ENCODE assay signal across 12 cellular contexts in genomic region chr14:81176224-81176623, GRCh38. TPM values are rescaled to one million over a fixed set of nuclear protein-coding genes. Genes with fewer than 3 reads are reported as not detected.
DNase-seq lines count a peak whose midpoint lies in the region; ATAC-seq and TF ChIP-seq lines count a peak whose summit lies in the region.
"Had no signal": no experiment of that assay in that cellular context is flagged by ENCODE, and none has a peak within 500 bp of the region (broad histone marks: within the 10 kb centered on the region; RNA-seq: fewer than 3 reads in every experiment).

No MANE protein-coding gene starts in this region.

- 93 to 95% methylated on average over 2 of the region's 2 CpGs for WGBS in thyroid gland, 2 donors
- WGBS in GM23248 (ENCODE audit: low coverage in 1 of 2, low lambda C conversion rate in 2 of 2, missing lambda C conversion rate in 2 of 2), 2 experiments: 96% methylated on average over 2 of the region's 2 CpGs

- peaks cover 19% of the 10 kb centered on the region for H3F3A ChIP-seq in GM23248 (ENCODE audit: insufficient read depth)

- H3K4me3 ChIP-seq in lower lobe of right lung: no peak overlapping the region
- no peak overlapping the region for H3K4me3 ChIP-seq in thyroid gland (replicated peaks in 1 of 3)
- no peak overlapping the region for H3K4me3 ChIP-seq in GM23248

- H3K27ac Mint-ChIP-seq in activated naive CD4-positive, alpha-beta T cell treated with anti-CD3 and anti-CD28 coated beads, Interleukin-2, amount 50 U/mL, for 72 hours: no peak overlapping the region
- H3K27ac Mint-ChIP-seq: T-helper 1 cell treated with Interleukin-12 subunit alpha and Interleukin-12 subunit beta and Interleukin-4 antibody, amounts not matched to agents 30 μg/mL and 1 μg/mL, for 36 hours had no signal

- no peak for TF ChIP-seq POLR2A in thyroid gland (IDR thresholded peaks at IDR 0.05)

- no peaks in the 10 kb centered on the region for H4K20me1 ChIP-seq in GM23248 (ENCODE audit: insufficient read depth)

- H3K9ac ChIP-seq in GM23248: no peak overlapping the region

- intact Hi-C loops in lower lobe of right lung (cut with DNase I): no loop called here
- intact Hi-C loops in thyroid gland (cut with DNase I): no loop called here

- no peak overlapping the region for H3K4me2 ChIP-seq in GM23248 (ENCODE audit: unreplicated experiment)

- no peak overlapping the region for H2AFZ ChIP-seq in GM23248

- no peaks in the 10 kb centered on the region for H3K9me3 Mint-ChIP-seq in activated naive CD4-positive, alpha-beta T cell treated with anti-CD3 and anti-CD28 coated beads, Interleukin-2, amount 50 U/mL, for 72 hours
- H3K9me3 Mint-ChIP-seq: T-helper 1 cell treated with Interleukin-12 subunit alpha and Interleukin-12 subunit beta and Interleukin-4 antibody, amounts not matched to agents 30 μg/mL and 1 μg/mL, for 36 hours had no signal

- peak; percentile 5 to 24 for DNase-seq in Kasumi-1 (lab: John Stamatoyannopoulos, UW)
- peak; percentile 13 for DNase-seq in UCSD-AML1 (lab: John Stamatoyannopoulos, UW; ENCODE audit: unreplicated experiment)
- peak; percentile 78 for DNase-seq in lower lobe of right lung
- peak; percentile 29 to 41 for DNase-seq in thyroid gland
- DNase-seq in GM03348 (ENCODE audit: low spot score): no peak
- no peak for DNase-seq in GM23248
- DNase-seq in activated naive CD4-positive, alpha-beta T cell treated with anti-CD3 and anti-CD28 coated beads, Interleukin-2, amount 50 U/mL, for 72 hours (ENCODE audit: low spot score in 2 of 2): no peak
- DNase-seq: activated CD4-positive, alpha-beta T cell treated with anti-CD3 and anti-CD28 coated beads, Interleukin-2, amount 50 U/mL, for 48 hours; erythroblast; NCI-H187 treated with DMSO at 0.1 percent for 48 hours; NK-92 treated with Interleukin-12 subunit alpha and Interleukin-12 subunit beta, amount 100 ng/mL, for 24 hours had no signal

- no peak overlapping the region for H3K27ac ChIP-seq in lower lobe of right lung
- peak overlapping the region in 1 of 3 donors; percentile 7 for H3K27ac ChIP-seq in thyroid gland
- H3K27ac ChIP-seq in GM23248: no peak overlapping the region

- peaks cover 0 to 9% of the 10 kb centered on the region in 2 donors for H3K36me3 Mint-ChIP-seq in activated naive CD4-positive, alpha-beta T cell treated with anti-CD3 and anti-CD28 coated beads, Interleukin-2, amount 50 U/mL, for 72 hours

- in situ Hi-C loops in GM23248 (cut with MboI): no loop called here

- peak; percentile 66 to 70 for ATAC-seq in lower lobe of right lung
- ATAC-seq in activated naive CD4-positive, alpha-beta T cell treated with anti-CD3 and anti-CD28 coated beads, Interleukin-2, amount 50 U/mL, for 72 hours: no peak

- no peaks in the 10 kb centered on the region for H3K9me3 ChIP-seq in lower lobe of right lung
- no peaks in the 10 kb centered on the region for H3K9me3 ChIP-seq in thyroid gland
- H3K9me3 ChIP-seq in GM23248 (ENCODE audit: low read depth): no peaks in the 10 kb centered on the region

- H3K4me1 ChIP-seq in lower lobe of right lung: peaks cover 18% of the 10 kb centered on the region
- H3K4me1 ChIP-seq in thyroid gland: peaks cover 25 to 47% of the 10 kb centered on the region in 2 donors
- H3K4me1 ChIP-seq in GM23248 (ENCODE audit: insufficient read depth): peaks cover 15% of the 10 kb centered on the region; the same call in 1 of the 2 replicates

- no peaks in the 10 kb centered on the region for H3K9me2 ChIP-seq in GM23248 (ENCODE audit: insufficient read depth)

- H3K27me3 ChIP-seq in lower lobe of right lung (ENCODE audit: low read depth): no peaks in the 10 kb centered on the region
- no peaks in the 10 kb centered on the region for H3K27me3 ChIP-seq in thyroid gland
- no peaks in the 10 kb centered on the region for H3K27me3 ChIP-seq in GM23248 (replicated peaks; ENCODE audit: insufficient read depth)

- peaks cover 5% of the 10 kb centered on the region for H3K36me3 ChIP-seq in lower lobe of right lung
- H3K36me3 ChIP-seq in thyroid gland: peaks cover 0 to 4% of the 10 kb centered on the region in 2 donors
- peaks cover 17% of the 10 kb centered on the region; the same call in 1 of the 2 replicates for H3K36me3 ChIP-seq in GM23248 (ENCODE audit: low read depth)

- TF ChIP-seq CTCF in lower lobe of right lung (IDR thresholded peaks at IDR 0.05) (no peak), thyroid gland (IDR thresholded peaks at IDR 0.05) (no peak)

- H3K79me2 ChIP-seq in GM23248 (ENCODE audit: insufficient read depth): no peaks in the 10 kb centered on the region

RNA-seq across cellular contexts. Expression of gene GTF2A1, which starts 44.5 kb away (rescaled TPM):
- total RNA-seq in lower lobe of right lung: 26.1 TPM
- 10 to 100 TPM; 31.4 to 51.7 (median 39.7) TPM for total RNA-seq in thyroid gland
- total RNA-seq in GM23248 (2014; rRNA removed; shearing (Covaris generic)): 22.5 and 27.8 TPM in 2 replicates
- polyA plus RNA-seq in GM23248 (2016; fragmentation: Nextera tagmentation; extraction: Ambion mirVana): 3.8 and 3.9 TPM in 2 replicates
- total RNA-seq in activated naive CD4-positive, alpha-beta T cell treated with anti-CD3 and anti-CD28 coated beads, Interleukin-2, amount 50 U/mL, for 72 hours: 10 to 100 TPM; 38.7 to 57.9 TPM

Comparison
In these comparisons a context has a peak if more than half of its experiments do, and no peak if none do; other contexts are left out.
1. DNase-seq: peak in Kasumi-1 (2 of 2), UCSD-AML1 (single experiment), lower lobe of right lung (single experiment) and thyroid gland (2 of 2); none in GM03348 (single experiment), GM23248 (single experiment) and activated naive CD4-positive, alpha-beta T cell treated with anti-CD3 and anti-CD28 coated beads, Interleukin-2, amount 50 U/mL, for 72 hours (0 of 2).
2. ATAC-seq: peak in lower lobe of right lung (2 of 2); none in activated naive CD4-positive, alpha-beta T cell treated with anti-CD3 and anti-CD28 coated beads, Interleukin-2, amount 50 U/mL, for 72 hours (0 of 2).